Comparison of ENCODE assay signal across 8 cellular contexts in genomic region chr15:22895465-22896190, GRCh38. TPM values are rescaled to one million over a fixed set of nuclear protein-coding genes. Genes with fewer than 3 reads are reported as not detected.
DNase-seq lines count a peak whose midpoint lies in the region; ATAC-seq, FAIRE-seq and TF ChIP-seq lines count a peak whose summit lies in the region.

No MANE protein-coding gene starts in this region.

- H3K27me3 ChIP-seq in bronchial epithelial cell (ENCODE audit: control insufficient read depth, insufficient read depth, low read length) = no peaks in the 10 kb centered on the region
- no peaks in the 10 kb centered on the region for H3K27me3 ChIP-seq in stomach
- H3K27me3 ChIP-seq in H7 (ENCODE audit: control insufficient read depth, insufficient read depth, low read length) = no peaks in the 10 kb centered on the region

- no peak for TF ChIP-seq POLR2A in stomach (IDR thresholded peaks at IDR 0.05)

- H3K9me3 ChIP-seq in stomach = no peaks in the 10 kb centered on the region

- DNase-seq in stimulated activated CD4-positive, alpha-beta T cell treated with anti-CD3 and anti-CD28 coated beads, Interleukin-15, amount 100 ng/mL, for 24 hours = peak; percentile 35
- DNase-seq in stimulated activated CD4-positive, alpha-beta T cell treated with anti-CD3 and anti-CD28 coated beads, Interleukin-4, amount 100 ng/mL, for 24 hours = no peak
- peak; percentile 96 for DNase-seq in bronchial epithelial cell (ENCODE audit: low read depth)
- peak; percentile 60 for DNase-seq in stomach
- no peak for DNase-seq in H7
- no peak for DNase-seq in cerebellar nuclear complex (lab: John Stamatoyannopoulos, UW)
- no peak for DNase-seq in NCI-H748 treated with DMSO at 0.1 percent for 48 hours (lab: John Stamatoyannopoulos, UW)

- intact Hi-C loops in stomach (cut with DNase I; ENCODE audit: low total_unique reads) = no loop called here

- ATAC-seq in HG03442 (IDR thresholded peaks at IDR 0.05; ENCODE audit: unreplicated experiment) = peak; percentile 83

- TF ChIP-seq CTCF in bronchial epithelial cell (IDR thresholded peaks at IDR 0.05; ENCODE audit: insufficient read depth, low read length, severe bottlenecking) = no peak
- TF ChIP-seq CTCF in stomach (IDR thresholded peaks at IDR 0.05) = no peak

- WGBS in stomach, 5 donors = 83 to 85% (median 85%) methylated on average over 10 of the region's 10 CpGs

- H3K4me3 ChIP-seq in bronchial epithelial cell (ENCODE audit: low read depth, low read length) (no peak overlapping the region), stomach (no peak overlapping the region), H7 (ENCODE audit: insufficient read depth, low read depth, low read length) (no peak overlapping the region)

- TF ChIP-seq EP300 in stomach (IDR thresholded peaks at IDR 0.05) = no peak

- H3K36me3 ChIP-seq in bronchial epithelial cell (ENCODE audit: control insufficient read depth, insufficient read depth, low read length) (peaks cover 13% of the 10 kb centered on the region), stomach (peaks cover 25 to 90% (median 84%) of the 10 kb centered on the region in 4 donors), H7 (replicated peaks; ENCODE audit: control insufficient read depth, insufficient read depth, low read length) (peaks cover 6% of the 10 kb centered on the region)

- FAIRE-seq in bronchial epithelial cell (lab: Jason Lieb, UNC) = no peak

- peak overlapping the region in 3 of 5 donors; percentile 9 to 54 (median 37) for H3K27ac ChIP-seq in stomach

- peaks cover 0 to 4% (median 0%) of the 10 kb centered on the region in 4 donors for H3K4me1 ChIP-seq in stomach

RNA-seq across cellular contexts. Expression of gene NIPA2, which starts 57.2 kb away (rescaled TPM):
- 54.2 and 76.1 TPM in 2 replicates for total RNA-seq in bronchial epithelial cell
- total RNA-seq in stomach = 100 to 1,000 TPM in 1 of 5 donors, 10 to 100 TPM in 3, 1 to 10 TPM in 1; 1.2 to 280 (median 62.7) TPM
- polyA plus RNA-seq in stomach = 10 to 100 TPM in 2 of 3 donors, 1 to 10 TPM in 1; 9.7 to 13.0 (median 12.5) TPM
- 81.9 and 97.3 TPM in 2 replicates for total RNA-seq in H7 (2014; rRNA removed; shearing (Covaris generic))

Comparison
In these comparisons a context has a peak if more than half of its experiments do, and no peak if none do; other contexts are left out.
1. DNase-seq: peak in stimulated activated CD4-positive, alpha-beta T cell treated with anti-CD3 and anti-CD28 coated beads, Interleukin-15, amount 100 ng/mL, for 24 hours (single experiment), bronchial epithelial cell (single experiment) and stomach (single experiment); none in stimulated activated CD4-positive, alpha-beta T cell treated with anti-CD3 and anti-CD28 coated beads, Interleukin-4, amount 100 ng/mL, for 24 hours (single experiment), H7 (single experiment), cerebellar nuclear complex (0 of 2) and NCI-H748 treated with DMSO at 0.1 percent for 48 hours (single experiment).